ENCODE assay signal across 8 cellular contexts in the genomic region with DNA sequence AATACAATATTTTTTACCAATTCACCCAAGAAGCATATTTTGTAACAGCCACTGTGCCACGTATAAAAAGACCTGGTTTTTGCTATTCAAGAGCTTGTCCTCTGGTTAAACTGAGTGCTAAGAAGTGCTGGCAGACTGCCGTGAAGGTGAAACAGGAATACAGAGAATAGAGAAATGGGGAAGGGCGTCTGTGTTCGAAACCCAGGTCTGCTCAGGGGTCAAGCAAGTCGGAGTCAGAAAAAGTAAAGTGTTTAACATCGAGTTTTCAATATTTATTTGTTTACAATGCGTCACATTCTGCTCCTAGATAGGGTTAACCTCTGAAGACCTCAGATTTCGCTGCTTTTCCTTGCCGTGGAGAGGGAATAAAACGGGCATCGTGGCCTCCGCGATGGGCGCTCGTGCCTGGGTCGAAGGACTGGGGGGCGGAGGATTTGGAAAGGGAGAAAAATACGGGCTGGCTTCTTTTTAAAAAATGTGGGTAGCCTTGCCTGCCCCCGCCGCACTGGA. TPM values are rescaled to one million over a fixed set of nuclear protein-coding genes. Genes with fewer than 3 reads are reported as not detected.
DNase-seq lines count a peak whose midpoint lies in the region; ATAC-seq and TF ChIP-seq lines count a peak whose summit lies in the region.

No MANE protein-coding gene starts in this region.

- H3K36me3 ChIP-seq in heart left ventricle: no peaks in the 10 kb centered on the region
- H3K36me3 ChIP-seq in ascending aorta: no peaks in the 10 kb centered on the region
- H3K36me3 ChIP-seq in mesendoderm (ENCODE audit: control insufficient read depth, insufficient read depth, low read length): no peaks in the 10 kb centered on the region
- no peaks in the 10 kb centered on the region for H3K36me3 ChIP-seq in upper lobe of left lung

- intact Hi-C loops in heart left ventricle (cut with DNase I) (no loop called here), cardiac septum (cut with DNase I) (no loop called here), ascending aorta (cut with DNase I) (no loop called here)

- H2AK5ac ChIP-seq in mesendoderm (ENCODE audit: low read length): no peak overlapping the region

- TF ChIP-seq POLR2A in heart left ventricle (IDR thresholded peaks at IDR 0.05): no peak
- TF ChIP-seq POLR2A in upper lobe of left lung (IDR thresholded peaks at IDR 0.05): no peak

- no peak for TF ChIP-seq EP300 in upper lobe of left lung (IDR thresholded peaks at IDR 0.05)

- H4K5ac ChIP-seq in mesendoderm (ENCODE audit: low read length): no peak overlapping the region

- WGBS in heart left ventricle, 4 donors: 6 to 12% (median 10%) methylated on average over 20 of the region's 20 CpGs
- WGBS in mesendoderm (ENCODE audit: extremely low coverage, insufficient coverage, low lambda C conversion rate): no CpG with 5 or more reads among the region's 20 CpGs
- WGBS in upper lobe of left lung, 2 donors: 5 to 7% methylated on average over 20 of the region's 20 CpGs

- H3K18ac ChIP-seq in mesendoderm (ENCODE audit: low read length): no peak overlapping the region

- peaks cover 1% of the 10 kb centered on the region for H3K79me2 ChIP-seq in mesendoderm (ENCODE audit: control insufficient read depth, insufficient read depth, low read length)

- H3K23ac ChIP-seq in mesendoderm (ENCODE audit: low read length): no peak overlapping the region

- H3K56ac ChIP-seq in mesendoderm (ENCODE audit: low read length): peak overlapping the region; percentile 35

- DNase-seq in heart left ventricle: no peak
- no peak for DNase-seq in cardiac septum (ENCODE audit: low spot score)
- DNase-seq in ascending aorta (ENCODE audit: low spot score in 2 of 2): no peak
- DNase-seq in mesendoderm: no peak
- DNase-seq in upper lobe of left lung: peak in 1 of 2 donors; percentile 36
- no peak for DNase-seq in foreskin keratinocyte
- DNase-seq in dermis blood vessel endothelial cell: no peak
- DNase-seq in NK-92 treated with Interleukin-12 subunit alpha and Interleukin-12 subunit beta, amount 100 ng/mL, for 24 hours (lab: John Stamatoyannopoulos, UW): no peak

- H2BK5ac ChIP-seq in mesendoderm (ENCODE audit: low read length): no peak overlapping the region

- peak overlapping the region; percentile 65 for H3K4me2 ChIP-seq in mesendoderm (ENCODE audit: low read length)

- H3K27ac ChIP-seq in heart left ventricle (no peak overlapping the region), ascending aorta (no peak overlapping the region), mesendoderm (ENCODE audit: low read depth, low read length) (no peak overlapping the region), upper lobe of left lung (no peak overlapping the region), foreskin keratinocyte (no peak overlapping the region)

- H4K8ac ChIP-seq in mesendoderm (ENCODE audit: low read depth, low read length): no peak overlapping the region

- H3K4ac ChIP-seq in mesendoderm (ENCODE audit: low read depth, low read length): no peak overlapping the region

- H3K27me3 ChIP-seq in heart left ventricle (peaks cover 20 to 91% (median 53%) of the 10 kb centered on the region in 9 donors), ascending aorta (peaks cover 14% of the 10 kb centered on the region), mesendoderm (ENCODE audit: insufficient read depth, low read length, poor library complexity) (peaks cover 4% of the 10 kb centered on the region), upper lobe of left lung (peaks cover 0 to 19% (median 11%) of the 10 kb centered on the region in 4 donors), foreskin keratinocyte (peaks cover 36% of the 10 kb centered on the region)

- peaks cover 0 to 10% (median 2%) of the 10 kb centered on the region in 12 donors for H3K9me3 ChIP-seq in heart left ventricle
- no peaks in the 10 kb centered on the region for H3K9me3 ChIP-seq in ascending aorta
- peaks cover 5 to 8% (median 7%) of the 10 kb centered on the region in 4 donors for H3K9me3 ChIP-seq in upper lobe of left lung

- H3K4me3 ChIP-seq in heart left ventricle (peak overlapping the region; percentile 34 to 71 (median 56)), ascending aorta (peak overlapping the region; percentile 57 to 62), mesendoderm (ENCODE audit: low read length) (peak overlapping the region; percentile 43), upper lobe of left lung (peak overlapping the region in 3 of 4 donors; percentile 46 to 66 (median 55))

- H3K79me1 ChIP-seq in mesendoderm (ENCODE audit: low read length): no peaks in the 10 kb centered on the region

- H3K9ac ChIP-seq in mesendoderm (ENCODE audit: low read length): peak overlapping the region; percentile 51

- H2BK15ac ChIP-seq in mesendoderm (replicated peaks; ENCODE audit: low read depth): no peak overlapping the region

- ATAC-seq in heart left ventricle (no peak), upper lobe of left lung (ENCODE audit: low FRiP score in 2 of 2) (no peak), foreskin keratinocyte (no peak)

- TF ChIP-seq CTCF in heart left ventricle (IDR thresholded peaks at IDR 0.05) (no peak), ascending aorta (IDR thresholded peaks at IDR 0.05) (no peak), upper lobe of left lung (IDR thresholded peaks at IDR 0.05) (no peak), foreskin keratinocyte (conservative IDR thresholded peaks at IDR 0.05) (no peak)

- no peak overlapping the region for H2BK120ac ChIP-seq in mesendoderm (ENCODE audit: low read depth, low read length)

- H3K4me1 ChIP-seq in heart left ventricle (peaks cover 0 to 21% (median 9%) of the 10 kb centered on the region in 12 donors), ascending aorta (peaks cover 2 to 7% of the 10 kb centered on the region in 2 donors), mesendoderm (ENCODE audit: control insufficient read depth, low read depth, low read length) (no peaks in the 10 kb centered on the region), upper lobe of left lung (peaks cover 11 to 21% (median 16%) of the 10 kb centered on the region in 4 donors), foreskin keratinocyte (no peaks in the 10 kb centered on the region)

RNA-seq across cellular contexts. Expression of gene SNTG2, which starts 1.2 kb away (rescaled TPM):
- total RNA-seq in heart left ventricle (1 to 10 TPM in 5 of 9 donors, under 1 TPM in 4; 0.58 to 3.2 (median 1.1) TPM), cardiac septum (1.0 TPM), ascending aorta (9.9 TPM), upper lobe of left lung (10 to 100 TPM in 1 of 6 donors, 1 to 10 TPM in 5; 1.1 to 13.6 (median 3.0) TPM), foreskin keratinocyte (not detected in 2 replicates), dermis blood vessel endothelial cell (0.17 TPM in 1 of 2 replicates, not detected in the other)
- polyA plus RNA-seq in heart left ventricle (under 1 TPM; 0.19 to 0.65 TPM), foreskin keratinocyte (not detected in 2 replicates)
- polyA plus RNA-seq in mesendoderm (2013, experiment 1 of 2): 1.4 TPM
- 1.7 TPM for polyA plus RNA-seq in mesendoderm (2013, experiment 2 of 2)
